Comparison of ENCODE assay signal across 25 cellular contexts in the genomic region with DNA sequence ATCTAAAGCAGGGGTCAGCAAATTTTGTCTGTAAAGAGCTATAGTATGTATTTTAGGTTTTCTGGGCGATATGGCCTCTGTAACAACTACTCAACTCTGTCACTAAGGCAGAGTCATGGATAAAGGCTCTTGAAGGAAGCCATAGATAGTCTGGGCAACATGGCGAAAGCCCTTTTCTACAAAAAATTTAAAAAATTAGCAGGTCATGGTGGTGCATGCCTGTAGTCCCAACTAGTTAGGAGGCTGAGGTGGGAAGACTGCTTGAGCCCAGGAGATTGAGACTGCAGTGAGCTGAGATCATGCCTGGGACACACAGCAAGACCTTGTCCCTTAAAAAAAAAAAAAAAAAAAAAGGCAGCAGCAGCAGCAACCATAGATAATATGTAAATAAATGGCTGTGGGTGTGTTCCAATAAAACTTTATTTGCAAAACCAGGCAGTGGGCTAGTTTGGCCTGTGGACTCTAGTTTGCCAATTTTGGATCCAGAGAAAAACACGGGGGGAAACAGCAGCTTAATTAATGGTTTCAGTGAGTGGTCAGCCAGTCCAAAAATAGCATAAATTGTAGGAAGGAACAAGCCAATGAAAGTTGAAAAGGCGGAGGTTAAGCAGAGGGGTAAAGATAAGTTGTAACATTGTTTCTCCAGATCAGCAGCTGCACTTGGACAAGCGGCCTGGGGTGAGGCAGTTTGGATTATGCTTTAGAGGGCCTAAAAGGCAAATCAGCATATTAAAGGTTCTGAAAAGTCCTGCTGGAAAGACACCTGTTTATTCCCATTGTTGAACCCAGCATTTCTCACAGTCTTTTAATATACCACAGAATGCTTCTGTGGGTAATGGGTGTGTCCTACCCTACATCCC.
DNase-seq lines count a peak whose midpoint lies in the region; ATAC-seq and TF ChIP-seq lines count a peak whose summit lies in the region.
"Had no signal": no experiment of that assay in that cellular context is flagged by ENCODE, and none has a peak within 500 bp of the region (broad histone marks: within the 10 kb centered on the region; RNA-seq: fewer than 3 reads in every experiment).

No MANE protein-coding gene starts in this region.

- no peak for TF ChIP-seq EP300 in upper lobe of left lung (IDR thresholded peaks at IDR 0.05)

- TF ChIP-seq POLR2A in heart left ventricle (IDR thresholded peaks at IDR 0.05) (no peak), upper lobe of left lung (IDR thresholded peaks at IDR 0.05) (no peak)

- DNase-seq in heart left ventricle (no peak), Right ventricle myocardium inferior (ENCODE audit: missing footprints) (no peak), dermis blood vessel endothelial cell (peak; percentile 34), mucosa of descending colon (no peak), upper lobe of left lung (no peak), COLO829 (ENCODE audit: low spot score) (no peak), cortex of kidney (lab: John Stamatoyannopoulos, UW) (no peak)
- DNase-seq: activated gamma-delta T cell treated with Interleukin-2 at 50 U/mL for 16 hours; activated naive CD8-positive, alpha-beta T cell treated with anti-CD3 and anti-CD28 coated beads, Interleukin-2, amount 50 U/mL, for 24 hours; activated T-cell treated with anti-CD3 and anti-CD28 coated beads, Interleukin-2, amount 50 U/mL, for 24 hours; Calu3; caudate nucleus; DMS79; hippocampal formation; naive thymus-derived CD4-positive, alpha-beta T cell; NCI-H146; NCI-H2107; NCI-H748 treated with DMSO at 0.1 percent for 48 hours; occipital lobe; substantia nigra; T1000 had no signal

- TF ChIP-seq CTCF in heart left ventricle (IDR thresholded peaks at IDR 0.05) (no peak), mucosa of descending colon (IDR thresholded peaks at IDR 0.05) (no peak), upper lobe of left lung (IDR thresholded peaks at IDR 0.05) (no peak)

- intact Hi-C loops in heart left ventricle (cut with DNase I) (loop anchor here in 2 of 10 donors (5.0 kb wide), 2 partner anchors 38 to 43 kb away; no protein-coding TSS in a partner anchor), Right ventricle myocardium inferior (cut with DNase I) (no loop called here), mucosa of descending colon (cut with DNase I, micrococcal nuclease) (no loop called here)

- 57 to 77% (median 74%) methylated on average over 5 of the region's 5 CpGs for WGBS in heart left ventricle, 4 donors
- WGBS in upper lobe of left lung, 2 donors = 70 to 78% methylated on average over 5 of the region's 5 CpGs

- H3K27me3 ChIP-seq in heart left ventricle = no peaks in the 10 kb centered on the region
- no peaks in the 10 kb centered on the region for H3K27me3 ChIP-seq in upper lobe of left lung
- H3K27me3 ChIP-seq: SJCRH30 had no signal

- H3K4me1 ChIP-seq in heart left ventricle (peaks cover 0 to 55% (median 26%) of the 10 kb centered on the region in 12 donors), mucosa of descending colon (ENCODE audit: low read depth) (peaks cover 30% of the 10 kb centered on the region), upper lobe of left lung (peaks cover 12 to 39% (median 25%) of the 10 kb centered on the region in 4 donors)

- H3K27ac ChIP-seq in heart left ventricle (peak overlapping the region in 8 of 12 donors; percentile 22 to 69 (median 48)), upper lobe of left lung (peak overlapping the region in 3 of 4 donors; percentile 22 to 41 (median 35))
- H3K27ac ChIP-seq: SJCRH30 had no signal

- H3K9me3 ChIP-seq in heart left ventricle = no peaks in the 10 kb centered on the region
- H3K9me3 ChIP-seq in mucosa of descending colon = no peaks in the 10 kb centered on the region
- H3K9me3 ChIP-seq in upper lobe of left lung = no peaks in the 10 kb centered on the region
- H3K9me3 ChIP-seq: SJCRH30 had no signal

- H3K36me3 ChIP-seq in heart left ventricle (no peaks in the 10 kb centered on the region), mucosa of descending colon (ENCODE audit: low read depth) (no peaks in the 10 kb centered on the region), upper lobe of left lung (no peaks in the 10 kb centered on the region)
- H3K36me3 ChIP-seq: SJCRH30 had no signal

- H3K4me3 ChIP-seq in heart left ventricle = no peak overlapping the region
- H3K4me3 ChIP-seq in mucosa of descending colon = no peak overlapping the region
- H3K4me3 ChIP-seq in upper lobe of left lung = no peak overlapping the region
- H3K4me3 ChIP-seq: SJCRH30, skin epidermis had no signal

- no peak for ATAC-seq in heart left ventricle
- no peak for ATAC-seq in Right ventricle myocardium inferior
- peak; percentile 28 for ATAC-seq in mucosa of descending colon
- no peak for ATAC-seq in upper lobe of left lung (ENCODE audit: low FRiP score in 2 of 2)
- no peak for ATAC-seq in GM21717 (IDR thresholded peaks at IDR 0.05; ENCODE audit: unreplicated experiment)
- ATAC-seq: activated naive CD8-positive, alpha-beta T cell treated with anti-CD3 and anti-CD28 coated beads, Interleukin-2, amount 50 U/mL, for 24 hours; naive thymus-derived CD4-positive, alpha-beta T cell; stimulated activated memory B cell treated with anti-CD40 and anti-IgM and Interleukin-4, amounts not matched to agents 10 μg/mL and 1 μg/mL and 100 μg/mL, for 72 hours had no signal
